Comparison of ENCODE assay signal across 1 cellular context in genomic region chr17:82274134-82275020, GRCh38.
TF ChIP-seq lines count a peak whose summit lies in the region.

No MANE protein-coding gene starts in this region.

TF ChIP-seq in HepG2, 621 proteins besides CTCF, POLR2A, EP300 and RAD21 (continues in another document):
- TF ChIP-seq REST (IDR thresholded peaks at IDR 0.05; ENCODE audit: borderline replicate concordance in 1 of 2, low read depth in 1 of 2, low read length in 2 of 2) (no peak), MTF1 (CRISPR knock-in tag; IDR thresholded peaks at IDR 0.05) (no peak), ZNF337 (CRISPR knock-in tag; IDR thresholded peaks at IDR 0.05; ENCODE audit: borderline replicate concordance, low read depth) (no peak), NCOA1 (CRISPR knock-in tag; IDR thresholded peaks at IDR 0.05) (no peak), ZNF563 (CRISPR knock-in tag; IDR thresholded peaks at IDR 0.05) (no peak), ZBTB38 (CRISPR knock-in tag; IDR thresholded peaks at IDR 0.05) (peak; percentile 68), REPIN1 (CRISPR knock-in tag; IDR thresholded peaks at IDR 0.05; ENCODE audit: borderline replicate concordance, low read depth) (no peak), FOXO1 (CRISPR knock-in tag; IDR thresholded peaks at IDR 0.05) (no peak), TRIM22 (IDR thresholded peaks at IDR 0.05) (no peak), SP1 (IDR thresholded peaks at IDR 0.05) (no peak), SP1 (CRISPR knock-in tag; IDR thresholded peaks at IDR 0.05) (no peak), ZZZ3 (CRISPR knock-in tag; IDR thresholded peaks at IDR 0.05; ENCODE audit: borderline replicate concordance) (no peak), HDAC1 (CRISPR knock-in tag; IDR thresholded peaks at IDR 0.05) (no peak), RFXAP (CRISPR knock-in tag; IDR thresholded peaks at IDR 0.05; ENCODE audit: borderline replicate concordance) (no peak), ZNF431 (CRISPR knock-in tag; IDR thresholded peaks at IDR 0.05; ENCODE audit: borderline replicate concordance, low read depth) (no peak), ZNF574 (CRISPR knock-in tag; IDR thresholded peaks at IDR 0.05) (no peak), ZNF737 (CRISPR knock-in tag; IDR thresholded peaks at IDR 0.05; ENCODE audit: borderline replicate concordance) (0 out of 2 replicates have a peak, but pooled peaks have one; percentile 72), PRDM4 (CRISPR knock-in tag; IDR thresholded peaks at IDR 0.05; ENCODE audit: borderline replicate concordance) (0 out of 2 replicates have a peak, but pooled peaks have one; percentile 21), ZNF12 (CRISPR knock-in tag; IDR thresholded peaks at IDR 0.05) (no peak), JUNB (CRISPR knock-in tag; IDR thresholded peaks at IDR 0.05; ENCODE audit: borderline replicate concordance) (no peak), CBX5 (CRISPR knock-in tag; IDR thresholded peaks at IDR 0.05; ENCODE audit: borderline replicate concordance) (no peak), ZBTB7B (CRISPR knock-in tag; IDR thresholded peaks at IDR 0.05) (no peak), ELF1 (CRISPR knock-in tag; IDR thresholded peaks at IDR 0.05) (no peak), ZNF589 (CRISPR knock-in tag; conservative IDR thresholded peaks at IDR 0.05) (no peak), CBX2 (IDR thresholded peaks at IDR 0.05; ENCODE audit: low read depth, low read length) (no peak), CBX2 (CRISPR knock-in tag; IDR thresholded peaks at IDR 0.05; ENCODE audit: low read depth) (no peak), HHEX (CRISPR knock-in tag; IDR thresholded peaks at IDR 0.05) (no peak), ZNF543 (CRISPR knock-in tag; IDR thresholded peaks at IDR 0.05) (no peak), TBL1XR1 (IDR thresholded peaks at IDR 0.05; ENCODE audit: borderline replicate concordance, low read length, partially characterized antibody) (peak; percentile 7), ZBTB40 (IDR thresholded peaks at IDR 0.05) (no peak), ZBTB40 (CRISPR knock-in tag; IDR thresholded peaks at IDR 0.05) (no peak), DZIP1 (CRISPR knock-in tag; IDR thresholded peaks at IDR 0.05) (no peak), MTERF4 (CRISPR knock-in tag; IDR thresholded peaks at IDR 0.05) (no peak), ZFP37 (CRISPR knock-in tag; IDR thresholded peaks at IDR 0.05; ENCODE audit: borderline replicate concordance) (no peak), NRL (CRISPR knock-in tag; IDR thresholded peaks at IDR 0.05; ENCODE audit: borderline replicate concordance) (no peak), MAFG (CRISPR knock-in tag; IDR thresholded peaks at IDR 0.05) (no peak), SUZ12 (IDR thresholded peaks at IDR 0.05; ENCODE audit: low read depth, low read length) (no peak)
